ENCODE assay signal across 1 cellular context in the genomic region with DNA sequence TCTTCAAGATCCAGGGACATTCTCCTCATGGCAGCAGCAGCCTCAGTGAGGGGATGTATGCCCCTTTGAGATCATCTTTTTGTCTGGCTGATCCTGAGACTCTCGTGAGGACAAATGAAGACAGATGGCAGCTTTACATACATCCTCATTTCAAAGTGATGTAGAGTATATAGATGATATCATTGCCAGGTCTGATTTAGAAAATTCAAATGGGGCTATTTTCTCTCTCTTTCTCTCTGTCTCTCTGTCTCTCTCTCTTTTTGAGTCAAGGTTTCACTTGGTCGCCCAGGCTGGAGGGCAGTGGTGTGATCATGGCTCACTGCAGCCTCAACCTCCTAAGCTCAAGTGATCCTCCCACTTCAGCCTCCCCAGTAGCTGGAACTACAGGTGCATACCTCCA.
TF ChIP-seq lines count a peak whose summit lies in the region.

No MANE protein-coding gene starts in this region.

TF ChIP-seq in H1, 55 proteins besides CTCF, POLR2A, EP300 and RAD21 (continued from another document):
- TF ChIP-seq TAF7 (optimal IDR thresholded peaks at IDR 0.05; ENCODE audit: borderline replicate concordance, low read depth, low read length) (no peak), HDAC2 (IDR thresholded peaks at IDR 0.05; ENCODE audit: borderline replicate concordance in 1 of 2, low read depth in 2 of 2, low read length in 2 of 2) (no peak), SIN3A (conservative IDR thresholded peaks at IDR 0.05 in 1 of 2, IDR thresholded peaks at IDR 0.05 in 1 of 2; ENCODE audit: low read depth in 1 of 2, low read length in 2 of 2) (no peak), CEBPB (IDR thresholded peaks at IDR 0.05; ENCODE audit: low read depth, low read length) (no peak), CBX5 (IDR thresholded peaks at IDR 0.05; ENCODE audit: low read depth, low read length) (no peak), KDM1A (IDR thresholded peaks at IDR 0.05; ENCODE audit: borderline replicate concordance, low read length) (no peak)
